28 cellular contexts compared by ENCODE assay signal in genomic region chr10:124537166-124537725, GRCh38.
"Had no signal": no experiment of that assay in that cellular context is flagged by ENCODE, and none has a peak within 500 bp of the region (broad histone marks: within the 10 kb centered on the region; RNA-seq: fewer than 3 reads in every experiment).

No MANE protein-coding gene starts in this region.

- H3K4me1 Mint-ChIP-seq: activated CD4-positive, alpha-beta T cell treated with anti-CD3 and anti-CD28 coated beads for 36 hours; stimulated activated effector memory CD8-positive, alpha-beta T cell treated with anti-CD3 and anti-CD28 coated beads, Interleukin-12 subunit alpha, Interleukin-12 subunit beta, amount 100 ng/mL, for 72 hours had no signal

- H3K4me1 ChIP-seq: colonic mucosa, upper lobe of right lung had no signal

- H3K4me3 Mint-ChIP-seq: activated CD4-positive, alpha-beta T cell treated with anti-CD3 and anti-CD28 coated beads for 36 hours; activated naive CD4-positive, alpha-beta T cell treated with anti-CD3 and anti-CD28 coated beads for 36 hours; activated naive CD8-positive, alpha-beta T cell treated with anti-CD3 and anti-CD28 coated beads for 36 hours; activated T-helper 1 cell treated with anti-CD3 and anti-CD28 coated beads, Interleukin-12 subunit alpha, Interleukin-12 subunit beta, Interleukin-2, Interleukin-4 antibody, amounts not matched to agents 30 ng/mL and 10 ng/mL and 1 ng/mL, durations not matched to agents 14 hours and 24 hours and 36 hours; brain; nephron progenitor cell; stimulated activated effector memory CD8-positive, alpha-beta T cell treated with anti-CD3 and anti-CD28 coated beads, Interleukin-12 subunit alpha, Interleukin-12 subunit beta, amount 100 ng/mL, for 72 hours; T-helper 17 cell had no signal

- H3K4me3 ChIP-seq: ascending aorta, cardiac muscle cell, colonic mucosa, esophagus squamous epithelium, ovary, skin epidermis, stomach, tibial artery, upper lobe of right lung had no signal

- H3K27ac Mint-ChIP-seq: activated CD4-positive, alpha-beta T cell treated with anti-CD3 and anti-CD28 coated beads for 36 hours; activated naive CD4-positive, alpha-beta T cell treated with anti-CD3 and anti-CD28 coated beads for 36 hours; activated naive CD8-positive, alpha-beta T cell treated with anti-CD3 and anti-CD28 coated beads for 36 hours; activated T-helper 1 cell treated with anti-CD3 and anti-CD28 coated beads, Interleukin-12 subunit alpha, Interleukin-12 subunit beta, Interleukin-2, Interleukin-4 antibody, amounts not matched to agents 30 ng/mL and 10 ng/mL and 1 ng/mL, durations not matched to agents 14 hours and 24 hours and 36 hours; brain; nephron progenitor cell; progenitor cell of endocrine pancreas; stimulated activated effector memory CD8-positive, alpha-beta T cell treated with anti-CD3 and anti-CD28 coated beads, Interleukin-12 subunit alpha, Interleukin-12 subunit beta, amount 100 ng/mL, for 72 hours; T-helper 17 cell had no signal

- H3K36me3 Mint-ChIP-seq: activated naive CD8-positive, alpha-beta T cell treated with anti-CD3 and anti-CD28 coated beads for 36 hours; brain; stimulated activated effector memory CD8-positive, alpha-beta T cell treated with anti-CD3 and anti-CD28 coated beads, Interleukin-12 subunit alpha, Interleukin-12 subunit beta, amount 100 ng/mL, for 72 hours had no signal

- H3K9me3 Mint-ChIP-seq: activated naive CD4-positive, alpha-beta T cell treated with anti-CD3 and anti-CD28 coated beads for 36 hours; activated naive CD8-positive, alpha-beta T cell treated with anti-CD3 and anti-CD28 coated beads for 36 hours; activated T-helper 1 cell treated with anti-CD3 and anti-CD28 coated beads, Interleukin-12 subunit alpha, Interleukin-12 subunit beta, Interleukin-2, Interleukin-4 antibody, amounts not matched to agents 30 ng/mL and 10 ng/mL and 1 ng/mL, durations not matched to agents 14 hours and 24 hours and 36 hours; brain; nephron progenitor cell; stimulated activated effector memory CD8-positive, alpha-beta T cell treated with anti-CD3 and anti-CD28 coated beads, Interleukin-12 subunit alpha, Interleukin-12 subunit beta, amount 100 ng/mL, for 72 hours had no signal

- H3K36me3 ChIP-seq: ascending aorta, cardiac muscle cell, colonic mucosa, esophagus squamous epithelium, ovary, stomach, tibial artery, upper lobe of right lung had no signal

- H3K27ac ChIP-seq: ascending aorta, cardiac muscle cell, colonic mucosa, epithelial cell of prostate, ovary, tibial artery, upper lobe of right lung had no signal

- DNase-seq: activated CD4-positive, alpha-beta T cell treated with anti-CD3 and anti-CD28 coated beads for 36 hours; activated CD4-positive, alpha-beta T cell treated with anti-CD3 and anti-CD28 coated beads, Interleukin-2, amount 50 U/mL, for 4 hours; activated CD4-positive, CD25-positive, alpha-beta regulatory T cell; activated effector memory CD4-positive, alpha-beta T cell treated with anti-CD3 and anti-CD28 coated beads, Interleukin-2, amount 50 U/mL, for 16 hours; activated naive CD4-positive, alpha-beta T cell treated with anti-CD3 and anti-CD28 coated beads for 36 hours; activated naive CD8-positive, alpha-beta T cell treated with anti-CD3 and anti-CD28 coated beads for 36 hours; cerebellar nuclear complex; colonic mucosa; effector CD8-positive, alpha-beta T cell; esophagus squamous epithelium; kidney glomerular epithelial cell; left ventricle myocardium superior; nephron progenitor cell; stimulated activated CD4-positive, alpha-beta T cell treated with anti-CD3 and anti-CD28 coated beads, Interleukin-12 subunit alpha, Interleukin-12 subunit beta, amount 100 ng/mL, for 4 hours; stimulated activated CD4-positive, alpha-beta T cell treated with anti-CD3 and anti-CD28 coated beads, Interleukin-4, amount 100 ng/mL, for 1 hour; stomach; T-helper 17 cell; tibial artery; upper lobe of right lung had no signal

- H3K27me3 Mint-ChIP-seq: activated CD4-positive, alpha-beta T cell treated with anti-CD3 and anti-CD28 coated beads for 36 hours; activated naive CD8-positive, alpha-beta T cell treated with anti-CD3 and anti-CD28 coated beads for 36 hours; brain; T-helper 17 cell had no signal

- ATAC-seq: activated CD4-positive, alpha-beta T cell treated with anti-CD3 and anti-CD28 coated beads for 36 hours; left ventricle myocardium superior; stimulated activated effector memory CD8-positive, alpha-beta T cell treated with anti-CD3 and anti-CD28 coated beads, Interleukin-12 subunit alpha, Interleukin-12 subunit beta, amount 100 ng/mL, for 72 hours; T-helper 17 cell; upper lobe of right lung had no signal

- H3K9me3 ChIP-seq: ascending aorta, colonic mucosa, esophagus squamous epithelium, ovary, stomach, tibial artery, upper lobe of right lung had no signal

- H3K27me3 ChIP-seq: ascending aorta, cardiac muscle cell, colonic mucosa, esophagus squamous epithelium, ovary, stomach, tibial artery, upper lobe of right lung had no signal
